8 cellular contexts compared by ENCODE assay signal in the genomic region with DNA sequence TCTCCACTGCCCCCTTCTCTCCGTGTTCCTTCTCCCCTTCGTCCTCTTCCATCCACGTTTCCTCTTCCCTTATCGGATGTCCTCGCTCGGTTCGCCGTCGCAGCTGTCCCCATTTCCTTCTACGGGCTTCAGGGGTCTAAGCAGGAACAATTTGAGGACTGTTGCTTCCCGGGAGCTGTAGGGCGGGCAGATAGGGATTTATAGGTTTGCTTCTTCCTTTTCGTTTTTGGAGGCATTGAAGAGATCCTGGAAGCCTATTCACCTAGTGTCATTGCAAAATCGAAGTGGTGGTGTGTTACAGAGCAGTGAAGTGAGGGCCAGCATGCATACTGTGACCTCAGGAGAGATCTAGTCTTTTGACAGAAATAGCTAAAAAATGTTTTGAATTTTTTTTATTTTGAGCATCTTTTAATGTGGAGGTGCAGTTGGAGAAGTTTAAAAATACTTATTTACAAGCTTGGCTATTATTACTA. TPM values are rescaled to one million over a fixed set of nuclear protein-coding genes. Genes with fewer than 3 reads are reported as not detected.
DNase-seq lines count a peak whose midpoint lies in the region; ATAC-seq, FAIRE-seq and TF ChIP-seq lines count a peak whose summit lies in the region.

No MANE protein-coding gene starts in this region.

- 1 to 5% (median 1%) methylated on average over 14 of the region's 14 CpGs for WGBS in stomach, 5 donors

- peaks cover 8% of the 10 kb centered on the region for H3K27me3 Mint-ChIP-seq in brain

- H3K9me3 ChIP-seq in kidney (ENCODE audit: control insufficient read depth in 1 of 2, low read length in 2 of 2): no peaks in the 10 kb centered on the region
- no peaks in the 10 kb centered on the region for H3K9me3 ChIP-seq in stomach

- no peak for TF ChIP-seq EP300 in stomach (IDR thresholded peaks at IDR 0.05)

- TF ChIP-seq CTCF in NB4 (IDR thresholded peaks at IDR 0.05; ENCODE audit: low read depth, low read length) (no peak), brain (conservative IDR thresholded peaks at IDR 0.05) (no peak), kidney (IDR thresholded peaks at IDR 0.05; ENCODE audit: borderline replicate concordance, extremely low read depth, insufficient read depth) (no peak), stomach (IDR thresholded peaks at IDR 0.05) (no peak)

- H3K36me3 ChIP-seq in kidney (ENCODE audit: control insufficient read depth in 1 of 2, insufficient read depth in 2 of 2, low read length in 2 of 2): no peaks in the 10 kb centered on the region
- peaks cover 0 to 7% (median 5%) of the 10 kb centered on the region in 4 donors for H3K36me3 ChIP-seq in stomach

- no peaks in the 10 kb centered on the region for H3K27me3 ChIP-seq in stomach

- intact Hi-C loops in kidney (cut with DNase I) (no loop called here), stomach (cut with DNase I; ENCODE audit: low total_unique reads) (no loop called here)

- H3K4me3 Mint-ChIP-seq in brain: peak overlapping the region; percentile 91 to 95 (median 92)

- ATAC-seq in GM19452 (IDR thresholded peaks at IDR 0.05; ENCODE audit: unreplicated experiment): no peak

- H3K27ac ChIP-seq in kidney (ENCODE audit: low read depth in 2 of 2, low read length in 2 of 2): peak overlapping the region; percentile 59 to 74
- peak overlapping the region in 4 of 5 donors; percentile 86 to 94 (median 90) for H3K27ac ChIP-seq in stomach

- peak overlapping the region; percentile 61 to 94 for H3K9ac ChIP-seq in kidney (ENCODE audit: low read length in 2 of 2)

- H3K4me1 Mint-ChIP-seq in brain: peaks cover 45% of the 10 kb centered on the region

- TF ChIP-seq POLR2A in NB4 (IDR thresholded peaks at IDR 0.05; ENCODE audit: extremely low read depth, insufficient read length) (no peak), stomach (IDR thresholded peaks at IDR 0.05) (no peak)

- H3K4me3 ChIP-seq in NB4 (ENCODE audit: low read depth, low read length): peak overlapping the region; percentile 84
- H3K4me3 ChIP-seq in kidney (ENCODE audit: low read length in 2 of 2): peak overlapping the region; percentile 95 to 98
- peak overlapping the region; percentile 65 to 98 (median 93) for H3K4me3 ChIP-seq in stomach

- peak overlapping the region; percentile 77 to 95 (median 88) for H3K27ac Mint-ChIP-seq in brain

- peaks cover 10 to 12% of the 10 kb centered on the region in 2 donors for H3K4me1 ChIP-seq in kidney (ENCODE audit: control insufficient read depth in 1 of 2, insufficient read depth in 1 of 2, low read depth in 1 of 2, low read length in 2 of 2)
- H3K4me1 ChIP-seq in stomach: peaks cover 13 to 39% (median 27%) of the 10 kb centered on the region in 4 donors

- DNase-seq in DMS53 (lab: John Stamatoyannopoulos, UW) (peak; percentile 48), DMS53 treated with DMSO at 0.1 percent for 48 hours (lab: John Stamatoyannopoulos, UW; ENCODE audit: unreplicated experiment) (no peak), NB4 (ENCODE audit: low read depth) (peak; percentile 40), kidney (no peak), stomach (no peak)
- no peak for DNase-seq in stimulated activated CD4-positive, alpha-beta T cell treated with anti-CD3 and anti-CD28 coated beads, Interleukin-4, amount 100 ng/mL, for 24 hours

- H3K36me3 Mint-ChIP-seq in brain: peaks cover 28% of the 10 kb centered on the region

- FAIRE-seq in kidney (lab: Jason Lieb, UNC): no peak

- peaks cover 0 to 3% (median 0%) of the 10 kb centered on the region in 5 experiments for H3K9me3 Mint-ChIP-seq in brain

RNA-seq across cellular contexts. Expression of gene ZYG11B, which starts 0.9 kb away (rescaled TPM):
- polyA plus RNA-seq in brain (ENCODE audit: insufficient read depth, low read depth, low replicate concordance) (12.7 TPM), kidney (ENCODE audit: insufficient read depth, low read depth, low replicate concordance) (7.8 TPM), stomach (1 to 10 TPM; 3.5 to 5.3 (median 3.8) TPM)
- total RNA-seq in kidney (28.2 TPM), stomach (10 to 100 TPM in 4 of 5 donors, 1 to 10 TPM in 1; 8.7 to 56.9 (median 29.8) TPM)

RNA-seq across cellular contexts. Expression of gene COA7, which starts 29.0 kb away (rescaled TPM):
- polyA plus RNA-seq in brain (ENCODE audit: insufficient read depth, low read depth, low replicate concordance) (11.9 TPM), kidney (ENCODE audit: insufficient read depth, low read depth, low replicate concordance) (12.2 TPM), stomach (1 to 10 TPM; 5.4 to 7.3 (median 6.0) TPM)
- total RNA-seq in kidney (19.1 TPM), stomach (10 to 100 TPM in 1 of 5 donors, 1 to 10 TPM in 3, not detected in 1; 6.7 to 12.2 (median 8.9) TPM)

Comparison
In these comparisons a context has a peak if more than half of its experiments do, and no peak if none do; other contexts are left out.
1. DNase-seq: peak in DMS53 (single experiment) and NB4 (single experiment); none in DMS53 treated with DMSO at 0.1 percent for 48 hours (single experiment), kidney (single experiment), stomach (single experiment) and stimulated activated CD4-positive, alpha-beta T cell treated with anti-CD3 and anti-CD28 coated beads, Interleukin-4, amount 100 ng/mL, for 24 hours (single experiment).
2. Peak in every context shown above with its lines, with median percentiles within 50 percentile points of each other: H3K4me3 ChIP-seq.